In the genomic region with DNA sequence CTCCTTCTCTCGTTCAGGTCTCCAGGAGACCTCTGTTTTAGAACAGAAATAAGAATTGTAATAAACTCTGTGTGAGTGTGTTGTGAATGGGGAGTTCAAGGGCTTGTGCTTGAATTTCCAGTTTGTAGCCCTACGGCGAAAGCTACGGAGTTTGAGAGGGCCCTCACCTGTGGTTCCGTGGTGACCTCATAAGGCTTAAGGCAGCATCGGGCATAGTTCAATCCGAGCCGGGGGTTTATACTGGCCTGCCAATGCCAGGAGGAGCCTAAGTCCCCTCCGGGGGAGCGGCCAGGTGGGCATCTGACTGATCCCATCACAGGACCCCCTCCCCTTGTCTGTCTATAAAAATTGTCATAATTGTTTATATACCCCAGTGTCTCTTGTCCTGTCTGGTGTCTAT, we compare ENCODE assay signal across 23 cellular contexts. TPM values are rescaled to one million over a fixed set of nuclear protein-coding genes. Genes with fewer than 3 reads are reported as not detected.
DNase-seq lines count a peak whose midpoint lies in the region; ATAC-seq and TF ChIP-seq lines count a peak whose summit lies in the region.
"Had no signal": no experiment of that assay in that cellular context is flagged by ENCODE, and none has a peak within 500 bp of the region (broad histone marks: within the 10 kb centered on the region; RNA-seq: fewer than 3 reads in every experiment).

No MANE protein-coding gene starts in this region.

- no peak overlapping the region for H3K27ac Mint-ChIP-seq in CD8-positive, alpha-beta memory T cell
- no peak overlapping the region for H3K27ac Mint-ChIP-seq in endodermal cell
- H3K27ac Mint-ChIP-seq: CD4-positive, alpha-beta T cell had no signal

- no peaks in the 10 kb centered on the region for H3K27me3 ChIP-seq in CD8-positive, alpha-beta memory T cell (ENCODE audit: insufficient read depth, low read length, poor library complexity, severe bottlenecking)
- H3K27me3 ChIP-seq in PC-9 (ENCODE audit: insufficient read depth, low read depth) (no peaks in the 10 kb centered on the region), endodermal cell (ENCODE audit: control insufficient read depth, insufficient read depth, low read length, poor library complexity, severe bottlenecking) (no peaks in the 10 kb centered on the region), SJCRH30 (no peaks in the 10 kb centered on the region)
- H3K27me3 ChIP-seq: BLaER1, Peyer's patch had no signal

- no peaks in the 10 kb centered on the region for H3K79me2 ChIP-seq in PC-9 (ENCODE audit: low read depth)

- no peaks in the 10 kb centered on the region for H3K36me3 Mint-ChIP-seq in CD8-positive, alpha-beta memory T cell
- peaks cover 3% of the 10 kb centered on the region for H3K36me3 Mint-ChIP-seq in endodermal cell (ENCODE audit: low read depth)

- H3K4me3 Mint-ChIP-seq in CD8-positive, alpha-beta memory T cell = no peak overlapping the region
- H3K4me3 Mint-ChIP-seq in endodermal cell = peak overlapping the region; percentile 53
- H3K4me3 Mint-ChIP-seq: CD4-positive, alpha-beta T cell had no signal

- WGBS in endodermal cell (ENCODE audit: insufficient coverage in 1 of 2, insufficient read length in 1 of 2), 2 experiments = 90 to 100% methylated on average over 3 to 10 of the region's 10 CpGs

- H3K9me3 Mint-ChIP-seq in CD8-positive, alpha-beta memory T cell = no peaks in the 10 kb centered on the region
- H3K9me3 Mint-ChIP-seq in endodermal cell = no peaks in the 10 kb centered on the region
- H3K9me3 Mint-ChIP-seq: CD4-positive, alpha-beta T cell had no signal

- no peak for DNase-seq in CD8-positive, alpha-beta memory T cell
- DNase-seq in PC-9 (no peak), endodermal cell (no peak), posterior vena cava (ENCODE audit: low spot score) (peak; percentile 65), CD1c-positive myeloid dendritic cell (ENCODE audit: extremely low spot score) (no peak), SJCRH30 (no peak)
- DNase-seq: CD4-positive, alpha-beta T cell; COR-L47; Kasumi-1; MV-4-11; NCI-H1105; NCI-H146; NCI-H1930; NCI-H2107; NCI-H446 treated with DMSO at 0.1 percent for 48 hours; NCI-H526; Peyer's patch; SIG-M5; SK-N-SH; SW 1271 had no signal

- no peaks in the 10 kb centered on the region for H3K4me1 ChIP-seq in CD8-positive, alpha-beta memory T cell (ENCODE audit: insufficient read depth, low read length)
- no peaks in the 10 kb centered on the region for H3K4me1 ChIP-seq in PC-9 (replicated peaks; ENCODE audit: insufficient read depth)
- peaks cover 25% of the 10 kb centered on the region for H3K4me1 ChIP-seq in endodermal cell (ENCODE audit: control insufficient read depth, insufficient read depth, low read length)
- H3K4me1 ChIP-seq in SJCRH30 = no peaks in the 10 kb centered on the region
- H3K4me1 ChIP-seq: BLaER1, Peyer's patch had no signal

- H3K27ac ChIP-seq in CD8-positive, alpha-beta memory T cell (ENCODE audit: low read depth, low read length) = peak overlapping the region; percentile 79
- H3K27ac ChIP-seq in PC-9 (no peak overlapping the region), endodermal cell (ENCODE audit: low read depth, low read length) (no peak overlapping the region), SJCRH30 (no peak overlapping the region)
- H3K27ac ChIP-seq: BLaER1, Peyer's patch had no signal

- H4K20me1 ChIP-seq in PC-9 (ENCODE audit: insufficient read depth) = no peaks in the 10 kb centered on the region
- H4K20me1 ChIP-seq: BLaER1 had no signal

- no peak for ATAC-seq in HG02678 (IDR thresholded peaks at IDR 0.05; ENCODE audit: unreplicated experiment)
- ATAC-seq: GM12878 had no signal

- POLR2A ChIA-PET in CD8-positive, alpha-beta memory T cell (lab: Charles Lee) = no interaction called here
- POLR2A ChIA-PET in PC-9 (lab: Charles Lee; ENCODE audit: unreplicated experiment) = no interaction called here

- H3K9me3 ChIP-seq in CD8-positive, alpha-beta memory T cell (ENCODE audit: low read length) = no peaks in the 10 kb centered on the region
- H3K9me3 ChIP-seq in PC-9 (ENCODE audit: insufficient read depth, low read depth) = no peaks in the 10 kb centered on the region
- H3K9me3 ChIP-seq in endodermal cell (ENCODE audit: control insufficient read depth, low read length) = no peaks in the 10 kb centered on the region
- H3K9me3 ChIP-seq in SJCRH30 (replicated peaks) = no peaks in the 10 kb centered on the region
- H3K9me3 ChIP-seq: BLaER1, Peyer's patch, SK-N-SH had no signal

- intact Hi-C loops in PC-9 (cut with micrococcal nuclease; ENCODE audit: unreplicated experiment) = no loop called here
- intact Hi-C loops in posterior vena cava (cut with DNase I) = no loop called here

- peaks cover 5% of the 10 kb centered on the region in 3 donors for H3K4me1 Mint-ChIP-seq in CD8-positive, alpha-beta memory T cell
- peaks cover 45% of the 10 kb centered on the region for H3K4me1 Mint-ChIP-seq in endodermal cell

- H3K9me2 ChIP-seq in PC-9 (ENCODE audit: insufficient read depth) = no peaks in the 10 kb centered on the region
- H3K9me2 ChIP-seq: SK-N-SH had no signal

- H3K36me3 ChIP-seq in CD8-positive, alpha-beta memory T cell (ENCODE audit: insufficient read depth, low read length) = no peaks in the 10 kb centered on the region
- H3K36me3 ChIP-seq in PC-9 (ENCODE audit: low read depth) (no peaks in the 10 kb centered on the region), endodermal cell (ENCODE audit: control insufficient read depth, insufficient read depth, low read length) (no peaks in the 10 kb centered on the region), SJCRH30 (no peaks in the 10 kb centered on the region)
- H3K36me3 ChIP-seq: BLaER1, Peyer's patch had no signal

- CTCF ChIA-PET in CD8-positive, alpha-beta memory T cell (lab: Charles Lee) = no interaction called here
- CTCF ChIA-PET in PC-9 (lab: Charles Lee) = no interaction called here

- H3K4me3 ChIP-seq in CD8-positive, alpha-beta memory T cell (ENCODE audit: low read length) = no peak overlapping the region
- no peak overlapping the region for H3K4me3 ChIP-seq in PC-9
- H3K4me3 ChIP-seq in endodermal cell (ENCODE audit: low read length) = peak overlapping the region; percentile 64
- no peak overlapping the region for H3K4me3 ChIP-seq in SJCRH30
- H3K4me3 ChIP-seq: BLaER1, GM12878, Peyer's patch had no signal

- no peak overlapping the region for H3K9ac ChIP-seq in endodermal cell (ENCODE audit: extremely low read depth, low read length, poor library complexity, severe bottlenecking)
- H3K9ac ChIP-seq: BLaER1, SK-N-SH had no signal

- H3K4me2 ChIP-seq in PC-9 = no peak overlapping the region
- H3K4me2 ChIP-seq: BLaER1, SK-N-SH had no signal

- H3F3A ChIP-seq in PC-9 (ENCODE audit: insufficient read depth, low read depth) = no peaks in the 10 kb centered on the region

- TF ChIP-seq CTCF in PC-9 (conservative IDR thresholded peaks at IDR 0.05) (no peak), endodermal cell (conservative IDR thresholded peaks at IDR 0.05) (no peak)

- H2AFZ ChIP-seq in PC-9 = peak overlapping the region; percentile 15; the same call in 1 of the 2 replicates

- H3K27me3 Mint-ChIP-seq in CD8-positive, alpha-beta memory T cell = peaks cover 0 to 2% of the 10 kb centered on the region in 2 donors
- H3K27me3 Mint-ChIP-seq in endodermal cell (ENCODE audit: insufficient read depth) = no peaks in the 10 kb centered on the region
- H3K27me3 Mint-ChIP-seq: CD4-positive, alpha-beta T cell had no signal

- BruUV-seq in PC-9 (replicated peaks; lab: Mats Ljungman, UMichigan) = no TSS peak

RNA-seq across cellular contexts. Expression of a gene that starts 43.7 kb away (rescaled TPM):
- total RNA-seq in CD8-positive, alpha-beta memory T cell = 10 to 100 TPM; 28.9 to 29.7 TPM
- polyA plus RNA-seq in CD8-positive, alpha-beta memory T cell = 14.5 TPM
- total RNA-seq in PC-9 (2021) = 18.0 and 22.1 TPM in 2 replicates
- 10 to 100 TPM; 16.8 to 20.9 TPM for total RNA-seq in endodermal cell
- 15.0 TPM for polyA plus RNA-seq in endodermal cell (2013, experiment 1 of 2)
- polyA plus RNA-seq in endodermal cell (2013, experiment 2 of 2) = 13.6 TPM
- 10 to 100 TPM; 12.2 to 15.5 TPM for total RNA-seq in posterior vena cava
- total RNA-seq in SJCRH30 (2014; rRNA removed; shearing (Covaris generic)) = 28.6 and 31.3 TPM in 2 replicates

RNA-seq across cellular contexts. Expression of a gene that starts 53.3 kb away (rescaled TPM):
- total RNA-seq in CD8-positive, alpha-beta memory T cell = 1,000 to 10,000 TPM; 1,569 to 1,633 TPM
- 973 TPM for polyA plus RNA-seq in CD8-positive, alpha-beta memory T cell
- total RNA-seq in PC-9 (2021) (1,834 and 1,944 TPM in 2 replicates), endodermal cell (1,000 to 10,000 TPM; 1,708 to 1,749 TPM), posterior vena cava (100 to 1,000 TPM; 756 TPM)
- polyA plus RNA-seq in endodermal cell (2013, experiment 1 of 2) = 2,360 TPM
- 2,365 TPM for polyA plus RNA-seq in endodermal cell (2013, experiment 2 of 2)
- total RNA-seq in SJCRH30 (2014; rRNA removed; shearing (Covaris generic)) = 5,296 and 6,510 TPM in 2 replicates

RNA-seq across cellular contexts. Expression of a gene that starts 59.2 kb away (rescaled TPM):
- total RNA-seq in CD8-positive, alpha-beta memory T cell = 100 to 1,000 TPM; 205 to 216 TPM
- polyA plus RNA-seq in CD8-positive, alpha-beta memory T cell = 124 TPM
- total RNA-seq in PC-9 (2021) (164 and 223 TPM in 2 replicates), endodermal cell (100 to 1,000 TPM; 192 to 214 TPM), posterior vena cava (100 to 1,000 TPM; 184 to 223 TPM)
- 178 TPM for polyA plus RNA-seq in endodermal cell (2013, experiment 1 of 2)
- polyA plus RNA-seq in endodermal cell (2013, experiment 2 of 2) = 151 TPM
- 157 and 182 TPM in 2 replicates for total RNA-seq in SJCRH30 (2014; rRNA removed; shearing (Covaris generic))
